In the genomic region with DNA sequence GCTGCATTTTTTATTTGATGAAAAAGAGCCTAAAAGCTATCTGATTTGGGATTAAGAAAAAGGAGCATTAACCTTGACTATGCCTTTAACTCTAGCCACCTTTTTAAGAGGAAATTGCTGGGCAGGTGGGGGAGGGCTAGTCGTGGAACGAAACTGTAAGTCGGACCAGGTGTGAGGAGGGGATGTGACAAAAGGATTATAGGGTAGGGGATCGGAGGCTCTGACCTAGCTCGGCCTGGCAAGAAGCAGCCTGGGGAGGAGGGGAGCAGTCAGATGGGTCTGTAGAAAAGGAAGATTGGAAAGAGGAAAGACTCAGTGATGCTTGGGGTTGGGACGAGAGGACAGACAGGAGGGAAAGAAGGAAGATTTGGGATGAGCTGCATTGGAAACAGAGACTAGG, we compare ENCODE assay signal across 18 cellular contexts. TPM values are rescaled to one million over a fixed set of nuclear protein-coding genes. Genes with fewer than 3 reads are reported as not detected.
DNase-seq lines count a peak whose midpoint lies in the region; ATAC-seq and TF ChIP-seq lines count a peak whose summit lies in the region.
"Had no signal": no experiment of that assay in that cellular context is flagged by ENCODE, and none has a peak within 500 bp of the region (broad histone marks: within the 10 kb centered on the region; RNA-seq: fewer than 3 reads in every experiment).

No MANE protein-coding gene starts in this region.

- H3K4me3 ChIP-seq in WERI-Rb-1 (ENCODE audit: low read depth, low read length) (no peak overlapping the region), mesendoderm (ENCODE audit: low read length) (no peak overlapping the region)
- H3K4me3 ChIP-seq: GM23338 had no signal

- no peaks in the 10 kb centered on the region for H3K27me3 Mint-ChIP-seq in MCF 10A (ENCODE audit: insufficient read depth, unreplicated experiment)

- H3K27ac ChIP-seq in WERI-Rb-1 = peak overlapping the region; percentile 35
- H3K27ac ChIP-seq in mesendoderm (ENCODE audit: low read depth, low read length) = no peak overlapping the region
- H3K27ac ChIP-seq in RWPE1 = no peak overlapping the region

- POLR2A ChIA-PET in RWPE1 (lab: Yijun Ruan, JAX; ENCODE audit: low non-redundant PET) (no interaction called here), MCF 10A (lab: Yijun Ruan, JAX) (interaction anchor here (0.6 to 1.0 kb wide), 2 partner anchors 12 to 103 kb away, joined by 3 to 5 read pairs; no protein-coding TSS in a partner anchor)

- WGBS in mesendoderm (ENCODE audit: extremely low coverage, insufficient coverage, low lambda C conversion rate) = no CpG with 5 or more reads among the region's 6 CpGs

- no peak overlapping the region for H3K18ac ChIP-seq in mesendoderm (ENCODE audit: low read length)

- peak overlapping the region; percentile 64 for H3K56ac ChIP-seq in mesendoderm (ENCODE audit: low read length)

- no peak for TF ChIP-seq CTCF in WERI-Rb-1 (IDR thresholded peaks at IDR 0.05; ENCODE audit: low read depth, low read length)
- TF ChIP-seq CTCF in RWPE1 (conservative IDR thresholded peaks at IDR 0.05; ENCODE audit: low read depth) = no peak
- no peak for TF ChIP-seq CTCF in MCF 10A (IDR thresholded peaks at IDR 0.05; ENCODE audit: unreplicated experiment)

- H4K5ac ChIP-seq in mesendoderm (ENCODE audit: low read length) = no peak overlapping the region

- no peak overlapping the region for H2BK15ac ChIP-seq in mesendoderm (replicated peaks; ENCODE audit: low read depth)

- H3K36me3 Mint-ChIP-seq in MCF 10A (ENCODE audit: insufficient read depth, unreplicated experiment) = no peaks in the 10 kb centered on the region
- H3K36me3 Mint-ChIP-seq: CD4-positive, alpha-beta memory T cell had no signal

- no peak overlapping the region for H3K9ac ChIP-seq in mesendoderm (ENCODE audit: low read length)

- no peaks in the 10 kb centered on the region for H3K79me1 ChIP-seq in mesendoderm (ENCODE audit: low read length)

- no TSS peak for BruUV-seq in MCF 10A (replicated peaks; lab: Mats Ljungman, UMichigan)

- no peak overlapping the region for H2BK120ac ChIP-seq in mesendoderm (ENCODE audit: low read depth, low read length)

- H3K4me1 ChIP-seq in mesendoderm (ENCODE audit: control insufficient read depth, low read depth, low read length) = peaks cover 5% of the 10 kb centered on the region

- CTCF ChIA-PET in RWPE1 (lab: Yijun Ruan, JAX) (no interaction called here), MCF 10A (lab: Yijun Ruan, JAX) (no interaction called here)

- H2BK5ac ChIP-seq in mesendoderm (ENCODE audit: low read length) = no peak overlapping the region

- no peak overlapping the region for H3K27ac Mint-ChIP-seq in MCF 10A (ENCODE audit: low read depth, unreplicated experiment)
- H3K27ac Mint-ChIP-seq: CD4-positive, alpha-beta memory T cell; GM23338; H9 had no signal

- no peaks in the 10 kb centered on the region for H3K9me3 Mint-ChIP-seq in MCF 10A (ENCODE audit: unreplicated experiment)
- H3K9me3 Mint-ChIP-seq: CD4-positive, alpha-beta memory T cell; GM23338; H9 had no signal

- no peaks in the 10 kb centered on the region for H3K9me3 ChIP-seq in WERI-Rb-1 (ENCODE audit: severe bottlenecking)

- peak; percentile 40 for DNase-seq in NCI-H82 treated with DMSO at 0.1 percent for 48 hours (lab: John Stamatoyannopoulos, UW; ENCODE audit: unreplicated experiment)
- peak; percentile 82 for DNase-seq in WERI-Rb-1
- DNase-seq in mesendoderm = peak; percentile 37
- no peak for DNase-seq in RWPE1 (ENCODE audit: low spot score)
- DNase-seq in MCF 10A (ENCODE audit: unreplicated experiment) = no peak
- DNase-seq: C1 segment of cervical spinal cord; Calu3; CD4-positive, alpha-beta memory T cell; COR-L47; DMS53; DMS79 treated with DMSO at 0.1 percent for 48 hours; GF-D8; H9 had no signal

- H3K27me3 ChIP-seq in WERI-Rb-1 (ENCODE audit: insufficient read depth, low read depth, severe bottlenecking) (no peaks in the 10 kb centered on the region), mesendoderm (ENCODE audit: insufficient read depth, low read length, poor library complexity) (no peaks in the 10 kb centered on the region)

- H4K8ac ChIP-seq in mesendoderm (ENCODE audit: low read depth, low read length) = no peak overlapping the region

- no peaks in the 10 kb centered on the region for H3K4me1 Mint-ChIP-seq in MCF 10A (ENCODE audit: insufficient read depth, unreplicated experiment)
- H3K4me1 Mint-ChIP-seq: CD4-positive, alpha-beta memory T cell had no signal

- H3K36me3 ChIP-seq in WERI-Rb-1 = no peaks in the 10 kb centered on the region
- no peaks in the 10 kb centered on the region for H3K36me3 ChIP-seq in mesendoderm (ENCODE audit: control insufficient read depth, insufficient read depth, low read length)

- H3K23ac ChIP-seq in mesendoderm (ENCODE audit: low read length) = no peak overlapping the region

- intact Hi-C loops in MCF 10A (cut with micrococcal nuclease) = no loop called here

- no peak overlapping the region for H3K4me2 ChIP-seq in mesendoderm (ENCODE audit: low read length)
- H3K4me2 ChIP-seq: GM23338 had no signal

- H2AK5ac ChIP-seq in mesendoderm (ENCODE audit: low read length) = no peak overlapping the region

- H3K4me3 Mint-ChIP-seq in MCF 10A (ENCODE audit: unreplicated experiment) = no peak overlapping the region
- H3K4me3 Mint-ChIP-seq: CD4-positive, alpha-beta memory T cell; GM23338; H9 had no signal

- H3K79me2 ChIP-seq in mesendoderm (ENCODE audit: control insufficient read depth, insufficient read depth, low read length) = no peaks in the 10 kb centered on the region

- no peak for ATAC-seq in GM18517 (IDR thresholded peaks at IDR 0.05; ENCODE audit: unreplicated experiment)
- ATAC-seq: GM23338, HCT116 had no signal

- H3K4ac ChIP-seq in mesendoderm (ENCODE audit: low read depth, low read length) = peak overlapping the region; percentile 16

RNA-seq across cellular contexts. Expression of a gene that starts 21.1 kb away (rescaled TPM):
- 71.5 TPM for polyA plus RNA-seq in mesendoderm (2013, experiment 1 of 2)
- polyA plus RNA-seq in mesendoderm (2013, experiment 2 of 2) = 69.3 TPM
- 126 and 169 TPM in 2 replicates for total RNA-seq in MCF 10A (2022)

RNA-seq across cellular contexts. Expression of a gene that starts 29.6 kb away (rescaled TPM):
- polyA plus RNA-seq in mesendoderm (2013, experiment 1 of 2) = 2.3 TPM
- 2.3 TPM for polyA plus RNA-seq in mesendoderm (2013, experiment 2 of 2)
- not detected in 2 replicates for total RNA-seq in MCF 10A (2022)
- total RNA-seq: A673; Calu3; CD4-positive, alpha-beta memory T cell; G401; GM23338; H9 had no signal
- polyA plus RNA-seq: CD4-positive, alpha-beta memory T cell; GM23338 had no signal

Comparison
In these comparisons a context has a peak if more than half of its experiments do, and no peak if none do; other contexts are left out.
1. DNase-seq: peak in NCI-H82 treated with DMSO at 0.1 percent for 48 hours (single experiment), WERI-Rb-1 (single experiment) and mesendoderm (single experiment); none in RWPE1 (single experiment) and MCF 10A (single experiment).